ENCODE assay signal across 17 cellular contexts in the genomic region with DNA sequence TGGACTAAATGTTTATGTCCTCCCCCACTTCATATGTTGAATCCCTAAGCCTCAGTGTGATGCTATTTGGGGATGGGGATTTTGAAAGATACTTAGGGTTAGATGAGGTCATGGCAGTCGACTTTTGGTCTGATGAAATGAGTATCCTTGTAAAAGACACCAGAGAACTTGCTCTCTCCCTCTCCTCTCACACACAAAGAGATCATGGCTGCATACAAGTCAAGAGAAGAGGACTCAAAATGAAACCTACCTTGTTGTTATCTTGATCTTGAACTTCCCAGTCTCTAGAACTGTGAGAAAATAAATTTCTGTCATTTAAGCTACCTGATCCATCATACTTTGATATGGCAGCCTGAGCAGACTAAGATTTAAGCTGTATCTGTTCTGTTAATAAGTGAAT.
DNase-seq lines count a peak whose midpoint lies in the region; ATAC-seq, FAIRE-seq and TF ChIP-seq lines count a peak whose summit lies in the region.
"Had no signal": no experiment of that assay in that cellular context is flagged by ENCODE, and none has a peak within 500 bp of the region (broad histone marks: within the 10 kb centered on the region; RNA-seq: fewer than 3 reads in every experiment).

No MANE protein-coding gene starts in this region.

- no peak overlapping the region for H3K4me2 ChIP-seq in H1 (ENCODE audit: insufficient read depth in 1 of 2, low read depth in 2 of 2, low read length in 2 of 2)
- H3K4me2 ChIP-seq: BLaER1 had no signal

- H4K91ac ChIP-seq in H1 (replicated peaks; ENCODE audit: insufficient read length, low read length) = no peak overlapping the region

- H3K36me3 ChIP-seq in H1 (ENCODE audit: control insufficient read depth in 2 of 4, insufficient read depth in 4 of 4, low read length in 3 of 4) = no peaks in the 10 kb centered on the region
- no peaks in the 10 kb centered on the region for H3K36me3 ChIP-seq in pancreas
- H3K36me3 ChIP-seq: BLaER1 had no signal

- H3K18ac ChIP-seq in H1 (ENCODE audit: extremely low read depth, low read length) = no peak overlapping the region

- intact Hi-C loops in pancreas (cut with DNase I) = no loop called here

- no peak for TF ChIP-seq RAD21 in H1 (IDR thresholded peaks at IDR 0.05 in 1 of 2, conservative IDR thresholded peaks at IDR 0.05 in 1 of 2; ENCODE audit: low read depth in 2 of 2, low read length in 2 of 2)

- H3K27me3 ChIP-seq in H1 (replicated peaks in 1 of 4; ENCODE audit: control insufficient read depth in 3 of 4, extremely low read depth in 1 of 4, insufficient read depth in 3 of 4, low read length in 3 of 4) (no peaks in the 10 kb centered on the region), pancreas (no peaks in the 10 kb centered on the region)
- H3K27me3 ChIP-seq: BLaER1 had no signal

- H3K4me3 ChIP-seq in H1 (ENCODE audit: extremely low read depth in 1 of 4, insufficient read depth in 2 of 4, low read depth in 3 of 4, low read length in 4 of 4) (no peak overlapping the region), pancreas (no peak overlapping the region)
- H3K4me3 ChIP-seq: BLaER1, GM23248 had no signal

- DNase-seq in H1 (ENCODE audit: low read depth in 1 of 2, low spot score in 2 of 2) (no peak), pancreas (no peak)
- no peak for DNase-seq in activated CD4-positive, CD25-positive, alpha-beta regulatory T cell treated with anti-CD3 and anti-CD28 coated beads, Interleukin-2, amount 50 U/mL, for 72 hours
- DNase-seq: CD8-positive, alpha-beta memory T cell; DMS 273 treated with DMSO at 0.1 percent for 48 hours; GM23248; NCI-H1436 treated with DMSO at 0.1 percent for 48 hours; NCI-H2081; NCI-H524; SIG-M5 had no signal

- H2AFZ ChIP-seq in H1 (ENCODE audit: low read length) = peak overlapping the region; percentile 70; the same call in 1 of the 2 replicates
- H2AFZ ChIP-seq: GM23248 had no signal

- no peak overlapping the region for H2BK12ac ChIP-seq in H1 (ENCODE audit: low read depth, low read length)

- H3K56ac ChIP-seq in H1 (replicated peaks; ENCODE audit: insufficient read length, low read depth, low read length) = no peak overlapping the region

- no peak overlapping the region for H2BK120ac ChIP-seq in H1 (replicated peaks; ENCODE audit: low read depth, low read length)

- no peaks in the 10 kb centered on the region for H3K4me1 ChIP-seq in H1 (replicated peaks in 1 of 4; ENCODE audit: control insufficient read depth in 3 of 4, insufficient read depth in 4 of 4, low read length in 3 of 4)
- no peaks in the 10 kb centered on the region for H3K4me1 ChIP-seq in pancreas
- H3K4me1 ChIP-seq: BLaER1 had no signal

- H4K5ac ChIP-seq in H1 (ENCODE audit: insufficient read length, low read depth, low read length) = no peak overlapping the region

- no peak overlapping the region for H3K23ac ChIP-seq in H1 (ENCODE audit: insufficient read length)

- H3K27ac ChIP-seq in H1 (ENCODE audit: low read depth, low read length) = no peak overlapping the region
- no peak overlapping the region for H3K27ac ChIP-seq in pancreas
- H3K27ac ChIP-seq: BLaER1, GM23248, HL-60 had no signal

- H2BK20ac ChIP-seq in H1 (ENCODE audit: low read length) = no peak overlapping the region

- WGBS in H1 (ENCODE audit: extremely low coverage in 1 of 2, insufficient coverage in 1 of 2, insufficient read length in 1 of 2, insufficient replicate concordance in 2 of 2, low coverage in 1 of 2, low lambda C conversion rate in 2 of 2, missing lambda C conversion rate in 1 of 2), 2 experiments = 89% methylated on average over 1 of the region's 1 CpG; no CpG with 5 or more reads in 1 of the 2 experiments
- WGBS in pancreas, 2 donors = 34 to 48% methylated on average over 1 of the region's 1 CpG

- H3K4ac ChIP-seq in H1 (replicated peaks; ENCODE audit: insufficient read length, low read depth, low read length) = no peak overlapping the region

- CTCF ChIA-PET in H1 (lab: Charles Lee; ENCODE audit: partially characterized antibody) = no interaction called here

- no peaks in the 10 kb centered on the region for H3K23me2 ChIP-seq in H1 (ENCODE audit: low read depth, low read length)

- H3K14ac ChIP-seq in H1 (ENCODE audit: insufficient read length) = no peak overlapping the region

- H4K8ac ChIP-seq in H1 (ENCODE audit: extremely low read depth, insufficient read depth, low read length) = no peak overlapping the region

- POLR2A ChIA-PET in H1 (lab: Charles Lee; ENCODE audit: partially characterized antibody) = no interaction called here

- TF ChIP-seq CTCF in H1 (IDR thresholded peaks at IDR 0.05; ENCODE audit: control extremely low read depth in 1 of 3, insufficient read depth in 1 of 3, low read depth in 1 of 3, low read length in 3 of 3) = no peak
- no peak for TF ChIP-seq CTCF in pancreas (IDR thresholded peaks at IDR 0.05)

- no peaks in the 10 kb centered on the region for H3K9me3 ChIP-seq in H1 (ENCODE audit: insufficient read depth in 2 of 2, low read depth in 1 of 2, low read length in 1 of 2)
- no peaks in the 10 kb centered on the region for H3K9me3 ChIP-seq in pancreas
- H3K9me3 ChIP-seq: BLaER1 had no signal

- no peak for TF ChIP-seq POLR2A in H1 (IDR thresholded peaks at IDR 0.05; ENCODE audit: control extremely low read depth in 1 of 2, low read depth in 2 of 2, low read length in 2 of 2)

- peak; percentile 87 for ATAC-seq in GM18868 (IDR thresholded peaks at IDR 0.05; ENCODE audit: unreplicated experiment)
- ATAC-seq in HG02610 (IDR thresholded peaks at IDR 0.05; ENCODE audit: unreplicated experiment) = peak; percentile 86
- peak; percentile 60 for ATAC-seq in HG03354 (IDR thresholded peaks at IDR 0.05; ENCODE audit: poor library complexity, severe bottlenecking, unreplicated experiment)
- ATAC-seq in pancreas = no peak
- no peak for ATAC-seq in GM21737 (IDR thresholded peaks at IDR 0.05; ENCODE audit: unreplicated experiment)
- no peak for ATAC-seq in HG02571 (IDR thresholded peaks at IDR 0.05; ENCODE audit: unreplicated experiment)

- no peak overlapping the region for H2BK5ac ChIP-seq in H1 (ENCODE audit: low read depth, low read length)

- H3K9ac ChIP-seq in H1 (replicated peaks in 1 of 4; ENCODE audit: extremely low read depth in 1 of 4, low read depth in 3 of 4, low read length in 3 of 4) = no peak overlapping the region
- H3K9ac ChIP-seq: BLaER1, GM23248 had no signal

- no peak overlapping the region for H2BK15ac ChIP-seq in H1 (ENCODE audit: low read length)

- no peaks in the 10 kb centered on the region for H4K20me1 ChIP-seq in H1 (replicated peaks in 1 of 2; ENCODE audit: control insufficient read depth in 1 of 2, insufficient read depth in 2 of 2, low read length in 2 of 2)
- H4K20me1 ChIP-seq: BLaER1 had no signal

- FAIRE-seq in H1 (lab: Jason Lieb, UNC) = no peak
- FAIRE-seq in pancreas (lab: Jason Lieb, UNC) = no peak

- no peak for TF ChIP-seq EP300 in H1 (IDR thresholded peaks at IDR 0.05; ENCODE audit: borderline replicate concordance in 1 of 2, low read depth in 2 of 2, low read length in 2 of 2)

- no peaks in the 10 kb centered on the region for H3K79me1 ChIP-seq in H1 (ENCODE audit: low read depth, low read length)

- H2AK5ac ChIP-seq in H1 (ENCODE audit: low read depth, low read length) = no peak overlapping the region

- no peaks in the 10 kb centered on the region for H3K79me2 ChIP-seq in H1 (ENCODE audit: control insufficient read depth in 1 of 2, insufficient read depth in 2 of 2, low read length in 2 of 2)

TF ChIP-seq in H1, 55 proteins besides CTCF, POLR2A, EP300 and RAD21 (continues in another document):
- TF ChIP-seq HDAC2 (IDR thresholded peaks at IDR 0.05; ENCODE audit: borderline replicate concordance in 1 of 2, low read depth in 2 of 2, low read length in 2 of 2) = no peak
- TF ChIP-seq, protein P1, sequence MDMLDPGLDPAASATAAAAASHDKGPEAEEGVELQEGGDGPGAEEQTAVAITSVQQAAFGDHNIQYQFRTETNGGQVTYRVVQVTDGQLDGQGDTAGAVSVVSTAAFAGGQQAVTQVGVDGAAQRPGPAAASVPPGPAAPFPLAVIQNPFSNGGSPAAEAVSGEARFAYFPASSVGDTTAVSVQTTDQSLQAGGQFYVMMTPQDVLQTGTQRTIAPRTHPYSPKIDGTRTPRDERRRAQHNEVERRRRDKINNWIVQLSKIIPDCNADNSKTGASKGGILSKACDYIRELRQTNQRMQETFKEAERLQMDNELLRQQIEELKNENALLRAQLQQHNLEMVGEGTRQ (IDR thresholded peaks at IDR 0.05; ENCODE audit: low read length) = no peak
- TF ChIP-seq FOSL1 (IDR thresholded peaks at IDR 0.05; ENCODE audit: insufficient read depth, low read depth, low read length) = no peak
- TF ChIP-seq SAP30 (IDR thresholded peaks at IDR 0.05; ENCODE audit: insufficient read depth, insufficient replicate concordance, low read length) = no peak
- TF ChIP-seq, protein P2, sequence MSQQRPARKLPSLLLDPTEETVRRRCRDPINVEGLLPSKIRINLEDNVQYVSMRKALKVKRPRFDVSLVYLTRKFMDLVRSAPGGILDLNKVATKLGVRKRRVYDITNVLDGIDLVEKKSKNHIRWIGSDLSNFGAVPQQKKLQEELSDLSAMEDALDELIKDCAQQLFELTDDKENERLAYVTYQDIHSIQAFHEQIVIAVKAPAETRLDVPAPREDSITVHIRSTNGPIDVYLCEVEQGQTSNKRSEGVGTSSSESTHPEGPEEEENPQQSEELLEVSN (IDR thresholded peaks at IDR 0.05) = no peak
- no peak for TF ChIP-seq POLR2AphosphoS5 (IDR thresholded peaks at IDR 0.05; ENCODE audit: low read depth, low read length)
- TF ChIP-seq, protein P3, sequence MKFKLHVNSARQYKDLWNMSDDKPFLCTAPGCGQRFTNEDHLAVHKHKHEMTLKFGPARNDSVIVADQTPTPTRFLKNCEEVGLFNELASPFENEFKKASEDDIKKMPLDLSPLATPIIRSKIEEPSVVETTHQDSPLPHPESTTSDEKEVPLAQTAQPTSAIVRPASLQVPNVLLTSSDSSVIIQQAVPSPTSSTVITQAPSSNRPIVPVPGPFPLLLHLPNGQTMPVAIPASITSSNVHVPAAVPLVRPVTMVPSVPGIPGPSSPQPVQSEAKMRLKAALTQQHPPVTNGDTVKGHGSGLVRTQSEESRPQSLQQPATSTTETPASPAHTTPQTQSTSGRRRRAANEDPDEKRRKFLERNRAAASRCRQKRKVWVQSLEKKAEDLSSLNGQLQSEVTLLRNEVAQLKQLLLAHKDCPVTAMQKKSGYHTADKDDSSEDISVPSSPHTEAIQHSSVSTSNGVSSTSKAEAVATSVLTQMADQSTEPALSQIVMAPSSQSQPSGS (IDR thresholded peaks at IDR 0.05; ENCODE audit: low read length) = no peak
- TF ChIP-seq SP2 (IDR thresholded peaks at IDR 0.05; ENCODE audit: low read length) = no peak

Comparison
In these comparisons a context has a peak if more than half of its experiments do, and no peak if none do; other contexts are left out.
1. ATAC-seq: peak in GM18868 (single experiment), HG02610 (single experiment) and HG03354 (single experiment); none in pancreas (0 of 4), GM21737 (single experiment) and HG02571 (single experiment).